Comparison of ENCODE assay signal across 9 cellular contexts in the genomic region with DNA sequence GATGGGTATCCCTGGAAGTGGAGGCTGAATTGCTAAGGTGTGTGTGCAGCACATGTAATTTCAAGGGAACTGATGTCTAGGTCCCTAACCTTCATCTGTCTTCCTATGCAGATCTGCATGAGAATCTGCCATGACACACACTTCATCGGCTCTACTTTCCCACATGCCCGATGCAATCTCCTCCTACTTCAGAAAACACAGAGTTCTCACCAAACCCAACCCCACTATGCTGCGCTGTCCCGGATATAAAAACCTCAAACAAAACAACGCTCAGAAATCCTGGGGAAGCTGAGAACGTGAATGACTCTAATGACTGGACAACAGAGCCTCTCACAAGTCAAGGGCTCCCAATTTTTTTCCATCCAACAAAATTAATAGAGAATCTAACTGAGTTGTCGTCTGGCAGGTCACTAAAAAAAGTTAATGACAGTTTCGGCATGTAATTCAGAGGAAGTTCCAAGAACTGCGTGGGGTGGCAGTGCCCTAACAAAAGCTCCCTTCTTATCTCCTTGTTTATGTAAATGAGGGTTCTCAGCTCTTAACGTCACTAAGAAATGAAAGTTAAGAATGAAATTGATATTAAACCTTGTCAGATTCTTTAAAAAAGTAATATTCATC. TPM values are rescaled to one million over a fixed set of nuclear protein-coding genes. Genes with fewer than 3 reads are reported as not detected.
DNase-seq lines count a peak whose midpoint lies in the region; ATAC-seq and TF ChIP-seq lines count a peak whose summit lies in the region.
"Had no signal": no experiment of that assay in that cellular context is flagged by ENCODE, and none has a peak within 500 bp of the region (broad histone marks: within the 10 kb centered on the region; RNA-seq: fewer than 3 reads in every experiment).

No MANE protein-coding gene starts in this region.

- no peak for TF ChIP-seq CTCF in brain microvascular endothelial cell (IDR thresholded peaks at IDR 0.05; ENCODE audit: low read depth, low read length, missing control alignments)

- DNase-seq in LHCN-M2 (ENCODE audit: low read depth) (peak; percentile 70), brain microvascular endothelial cell (peak; percentile 90), NCI-H2107 (lab: John Stamatoyannopoulos, UW) (no peak), iPS-NIHi11 (ENCODE audit: low spot score) (no peak), ACHN (no peak), left colon (no peak)
- DNase-seq in stimulated activated CD4-positive, alpha-beta T cell treated with anti-CD3 and anti-CD28 coated beads, Interleukin-4, amount 100 ng/mL, for 24 hours = peak; percentile 30

- H3K27me3 ChIP-seq in brain microvascular endothelial cell (replicated peaks) = no peaks in the 10 kb centered on the region
- H3K27me3 ChIP-seq: adrenal gland had no signal

- intact Hi-C loops in left colon (cut with DNase I, micrococcal nuclease) = no loop called here

- peak overlapping the region; percentile 33 for H3K4me3 ChIP-seq in brain microvascular endothelial cell (ENCODE audit: low read depth, low read length)

- peak; percentile 64 for ATAC-seq in GM19452 (IDR thresholded peaks at IDR 0.05; ENCODE audit: unreplicated experiment)
- ATAC-seq in left colon = no peak

- H3K36me3 ChIP-seq in brain microvascular endothelial cell (replicated peaks) = no peaks in the 10 kb centered on the region
- H3K36me3 ChIP-seq: adrenal gland had no signal

- H3K27ac ChIP-seq in brain microvascular endothelial cell = peak overlapping the region; percentile 61

- in situ Hi-C loops in brain microvascular endothelial cell (cut with HindIII; ENCODE audit: low pct_ligation_motif_present, low sequenced_read_pairs) = no loop called here
- in situ Hi-C loops in ACHN (cut with HindIII; ENCODE audit: low pct_ligation_motif_present, low pct_unique_long_range_greater_than_20kb, low sequenced_read_pairs) = no loop called here

RNA-seq across cellular contexts. Expression of a gene that starts 39.0 kb away (rescaled TPM):
- total RNA-seq in LHCN-M2 (2014; rRNA removed) (22.7 and 29.2 TPM in 2 replicates), left colon (10 to 100 TPM; 37.9 to 43.3 TPM)
- polyA plus RNA-seq in LHCN-M2 (2012) = 17.5 TPM

Comparison
In these comparisons a context has a peak if more than half of its experiments do, and no peak if none do; other contexts are left out.
1. DNase-seq: peak in LHCN-M2 (single experiment), brain microvascular endothelial cell (single experiment) and stimulated activated CD4-positive, alpha-beta T cell treated with anti-CD3 and anti-CD28 coated beads, Interleukin-4, amount 100 ng/mL, for 24 hours (single experiment); none in NCI-H2107 (single experiment), iPS-NIHi11 (single experiment), ACHN (single experiment) and left colon (0 of 2).